13 cellular contexts compared by ENCODE assay signal in genomic region chrX:120463241-120463640, GRCh38. TPM values are rescaled to one million over a fixed set of nuclear protein-coding genes. Genes with fewer than 3 reads are reported as not detected.
A peak's percentile ranks its signal among the peaks of the same experiment; 100 is the strongest.
DNase-seq lines count a peak whose midpoint lies in the region; ATAC-seq and TF ChIP-seq lines count a peak whose summit lies in the region.
"Had no signal": no experiment of that assay in that cellular context is flagged by ENCODE, and none has a peak within 500 bp of the region (broad histone marks: within the 10 kb centered on the region; RNA-seq: fewer than 3 reads in every experiment).

No MANE protein-coding gene starts in this region.

- POLR2A ChIA-PET in naive thymus-derived CD4-positive, alpha-beta T cell (lab: Charles Lee): no interaction called here

- H3K27me3 ChIP-seq in cardiac muscle cell (no peaks in the 10 kb centered on the region), left ventricle myocardium inferior (ENCODE audit: low read depth) (no peaks in the 10 kb centered on the region), OCI-LY1 (ENCODE audit: insufficient read depth, low read length) (no peaks in the 10 kb centered on the region), thyroid gland (no peaks in the 10 kb centered on the region), osteoblast (ENCODE audit: insufficient read depth, low read length) (no peaks in the 10 kb centered on the region)
- no peaks in the 10 kb centered on the region for H3K27me3 ChIP-seq in naive thymus-derived CD4-positive, alpha-beta T cell (ENCODE audit: control insufficient read depth in 2 of 2, insufficient read depth in 2 of 2, low read length in 2 of 2)
- H3K27me3 ChIP-seq: right atrium auricular region had no signal

- H4K20me1 ChIP-seq in OCI-LY1 (ENCODE audit: insufficient read depth, low read length) (no peaks in the 10 kb centered on the region), osteoblast (ENCODE audit: insufficient read depth, low read length) (peaks cover 8% of the 10 kb centered on the region)

- no peaks in the 10 kb centered on the region for H3K9me3 ChIP-seq in cardiac muscle cell (ENCODE audit: low read depth)
- H3K9me3 ChIP-seq in left ventricle myocardium inferior (replicated peaks): no peaks in the 10 kb centered on the region
- no peaks in the 10 kb centered on the region for H3K9me3 ChIP-seq in OCI-LY1 (ENCODE audit: low read length)
- H3K9me3 ChIP-seq in thyroid gland: no peaks in the 10 kb centered on the region
- no peaks in the 10 kb centered on the region for H3K9me3 ChIP-seq in osteoblast (ENCODE audit: low read depth, low read length)
- no peaks in the 10 kb centered on the region for H3K9me3 ChIP-seq in naive thymus-derived CD4-positive, alpha-beta T cell (ENCODE audit: control insufficient read depth in 2 of 3, low read length in 3 of 3)
- H3K9me3 ChIP-seq: right atrium auricular region had no signal

- H3K36me3 ChIP-seq in cardiac muscle cell: no peaks in the 10 kb centered on the region
- no peaks in the 10 kb centered on the region for H3K36me3 ChIP-seq in left ventricle myocardium inferior
- peaks cover 4% of the 10 kb centered on the region; the same call in 1 of the 2 replicates for H3K36me3 ChIP-seq in OCI-LY1 (ENCODE audit: insufficient read depth, low read length)
- H3K36me3 ChIP-seq in thyroid gland: no peaks in the 10 kb centered on the region
- no peaks in the 10 kb centered on the region for H3K36me3 ChIP-seq in osteoblast (ENCODE audit: insufficient read depth, low read length)
- no peaks in the 10 kb centered on the region for H3K36me3 ChIP-seq in naive thymus-derived CD4-positive, alpha-beta T cell (ENCODE audit: control insufficient read depth in 2 of 3, insufficient read depth in 3 of 3, low read length in 3 of 3)
- H3K36me3 ChIP-seq: right atrium auricular region had no signal

- H3K4me1 Mint-ChIP-seq in naive thymus-derived CD4-positive, alpha-beta T cell: peaks cover 11 to 86% (median 59%) of the 10 kb centered on the region in 7 donors

- H3K4me2 ChIP-seq in OCI-LY1 (ENCODE audit: low read length): peak overlapping the region; percentile 34; the same call in 1 of the 2 replicates
- no peak overlapping the region for H3K4me2 ChIP-seq in osteoblast (ENCODE audit: insufficient read depth, low read length)

- no peaks in the 10 kb centered on the region for H3K36me3 Mint-ChIP-seq in naive thymus-derived CD4-positive, alpha-beta T cell

- CTCF ChIA-PET in naive thymus-derived CD4-positive, alpha-beta T cell (lab: Charles Lee): interaction anchor here (0.6 kb wide), 1 partner anchor 365 kb away, joined by 7 read pairs; no protein-coding TSS in a partner anchor

- intact Hi-C loops in left ventricle myocardium inferior (cut with micrococcal nuclease) (no loop called here), thyroid gland (cut with DNase I) (no loop called here)
- intact Hi-C loops in naive thymus-derived CD4-positive, alpha-beta T cell (cut with micrococcal nuclease): loop anchor here in 1 of 2 donors (10.0 kb wide), 1 partner anchor 518 kb away; the partner anchor contains the start of gene NKAP

- no peaks in the 10 kb centered on the region for H3K4me1 ChIP-seq in cardiac muscle cell (ENCODE audit: low read depth)
- peaks cover 61% of the 10 kb centered on the region for H3K4me1 ChIP-seq in left ventricle myocardium inferior
- peaks cover 93% of the 10 kb centered on the region for H3K4me1 ChIP-seq in OCI-LY1 (ENCODE audit: insufficient read depth, low read length, severe bottlenecking)
- H3K4me1 ChIP-seq in thyroid gland: peaks cover 5 to 9% of the 10 kb centered on the region in 2 donors
- H3K4me1 ChIP-seq in osteoblast (ENCODE audit: insufficient read depth, low read length): peaks cover 3% of the 10 kb centered on the region
- H3K4me1 ChIP-seq in naive thymus-derived CD4-positive, alpha-beta T cell (ENCODE audit: control insufficient read depth in 2 of 2, insufficient read depth in 2 of 2, low read length in 2 of 2): peaks cover 15 to 21% of the 10 kb centered on the region in 2 donors

- no peak for TF ChIP-seq POLR2A in thyroid gland (IDR thresholded peaks at IDR 0.05)

- H3K4me3 ChIP-seq in cardiac muscle cell (no peak overlapping the region), left ventricle myocardium inferior (no peak overlapping the region), OCI-LY1 (ENCODE audit: low read depth, low read length, poor library complexity, severe bottlenecking) (no peak overlapping the region), thyroid gland (replicated peaks in 1 of 3) (no peak overlapping the region), osteoblast (ENCODE audit: insufficient read depth, low read length) (no peak overlapping the region)
- no peak overlapping the region for H3K4me3 ChIP-seq in naive thymus-derived CD4-positive, alpha-beta T cell (ENCODE audit: low read length)
- H3K4me3 ChIP-seq: right atrium auricular region had no signal

- DNase-seq in cardiac muscle cell (ENCODE audit: low read depth in 1 of 2, low spot score in 1 of 2): peak; percentile 18 to 83
- no peak for DNase-seq in left ventricle myocardium inferior
- peak; percentile 50 for DNase-seq in fibroblast of gingiva (ENCODE audit: low read depth)
- DNase-seq in thyroid gland: peak; percentile 11 to 18
- no peak for DNase-seq in osteoblast (ENCODE audit: insufficient read length, low spot score, missing footprints)
- no peak for DNase-seq in naive thymus-derived CD4-positive, alpha-beta T cell
- DNase-seq: activated CD4-positive, alpha-beta T cell treated with anti-CD3 and anti-CD28 coated beads, Interleukin-2, amount 50 U/mL, for 4 hours; activated effector memory CD4-positive, alpha-beta T cell treated with Interleukin-2 at 50 U/mL for 16 hours; NCI-H1930 had no signal

- H3K9ac ChIP-seq in OCI-LY1 (ENCODE audit: low read length): no peak overlapping the region

- peaks cover 78% of the 10 kb centered on the region for H3K79me2 ChIP-seq in OCI-LY1 (ENCODE audit: insufficient read depth, low read length)
- H3K79me2 ChIP-seq in osteoblast (ENCODE audit: insufficient read depth, low read length): peaks cover 93% of the 10 kb centered on the region

- ATAC-seq in naive thymus-derived CD4-positive, alpha-beta T cell: no peak
- ATAC-seq in GM21367 (IDR thresholded peaks at IDR 0.05; ENCODE audit: unreplicated experiment): no peak

- H3K27ac Mint-ChIP-seq in naive thymus-derived CD4-positive, alpha-beta T cell: no peak overlapping the region

- H3K9me3 Mint-ChIP-seq in naive thymus-derived CD4-positive, alpha-beta T cell: no peaks in the 10 kb centered on the region

- H3K27ac ChIP-seq in cardiac muscle cell: no peak overlapping the region
- H3K27ac ChIP-seq in left ventricle myocardium inferior (replicated peaks): no peak overlapping the region
- peak overlapping the region; percentile 40 for H3K27ac ChIP-seq in OCI-LY1 (ENCODE audit: low read depth, low read length, poor library complexity, severe bottlenecking)
- no peak overlapping the region for H3K27ac ChIP-seq in thyroid gland
- H3K27ac ChIP-seq in osteoblast (ENCODE audit: low read depth, low read length): no peak overlapping the region
- H3K27ac ChIP-seq in naive thymus-derived CD4-positive, alpha-beta T cell (ENCODE audit: low read depth, low read length): no peak overlapping the region
- H3K27ac ChIP-seq: epithelial cell of prostate, right atrium auricular region had no signal

- TF ChIP-seq CTCF in cardiac muscle cell (IDR thresholded peaks at IDR 0.05; ENCODE audit: low read depth, low read length) (no peak), left ventricle myocardium inferior (IDR thresholded peaks at IDR 0.05; ENCODE audit: borderline replicate concordance) (no peak), OCI-LY1 (IDR thresholded peaks at IDR 0.05; ENCODE audit: low read length) (no peak), thyroid gland (IDR thresholded peaks at IDR 0.05) (no peak), osteoblast (IDR thresholded peaks at IDR 0.05; ENCODE audit: extremely low read depth, low read depth, low read length) (no peak)

- no peak overlapping the region for H2AFZ ChIP-seq in OCI-LY1 (ENCODE audit: low read length)
- H2AFZ ChIP-seq in osteoblast (ENCODE audit: low read length): no peak overlapping the region

- H3K27me3 Mint-ChIP-seq in naive thymus-derived CD4-positive, alpha-beta T cell: no peaks in the 10 kb centered on the region

- no peaks in the 10 kb centered on the region for H3F3A ChIP-seq in OCI-LY1 (ENCODE audit: insufficient read depth, low read length)

- H3K4me3 Mint-ChIP-seq in naive thymus-derived CD4-positive, alpha-beta T cell: no peak overlapping the region

- H3K9me2 ChIP-seq in OCI-LY1 (ENCODE audit: low read depth, low read length): no peaks in the 10 kb centered on the region

- WGBS in thyroid gland, 2 donors: 71 to 90% methylated on average over 1 of the region's 1 CpG

RNA-seq across cellular contexts. Expression of gene LAMP2, which starts 5.9 kb away (rescaled TPM):
- total RNA-seq in cardiac muscle cell (31.1 and 41.7 TPM in 2 replicates), left ventricle myocardium inferior (54.7 TPM), thyroid gland (100 to 1,000 TPM; 189 to 225 (median 205) TPM), osteoblast (237 and 294 TPM in 2 replicates)
- 72.0 and 95.1 TPM in 2 replicates for polyA plus RNA-seq in cardiac muscle cell
- total RNA-seq in naive thymus-derived CD4-positive, alpha-beta T cell: 10 to 100 TPM; 22.5 to 60.3 (median 44.9) TPM
- 10 to 100 TPM; 78.4 to 92.3 TPM for polyA plus RNA-seq in naive thymus-derived CD4-positive, alpha-beta T cell

Comparison
In these comparisons a context has a peak if more than half of its experiments do, and no peak if none do; other contexts are left out.
1. DNase-seq: peak in cardiac muscle cell (2 of 2), fibroblast of gingiva (single experiment) and thyroid gland (2 of 2); none in left ventricle myocardium inferior (single experiment), osteoblast (single experiment) and naive thymus-derived CD4-positive, alpha-beta T cell (0 of 9).